Comparison of ENCODE assay signal across 18 cellular contexts in the genomic region with DNA sequence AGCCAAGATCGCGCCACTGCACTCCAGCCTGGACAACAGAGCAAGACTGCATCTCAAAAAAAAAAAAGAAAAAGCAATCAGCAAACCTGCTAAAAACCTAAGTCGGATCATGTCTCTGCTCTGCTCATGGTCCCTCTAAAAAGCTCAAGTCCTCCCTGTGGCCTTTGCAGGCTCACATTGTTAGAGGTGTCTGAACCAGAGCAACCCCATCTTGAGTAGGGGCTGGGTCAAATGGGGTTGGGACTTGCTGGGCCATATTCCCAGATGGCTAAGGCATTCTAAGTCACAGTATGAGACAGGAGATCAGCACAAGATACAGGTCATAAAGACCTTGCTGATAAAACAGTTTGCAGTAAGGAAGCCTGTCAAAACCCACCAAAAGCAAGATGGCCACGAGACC. TPM values are rescaled to one million over a fixed set of nuclear protein-coding genes. Genes with fewer than 3 reads are reported as not detected.
DNase-seq lines count a peak whose midpoint lies in the region; ATAC-seq and TF ChIP-seq lines count a peak whose summit lies in the region.
"Had no signal": no experiment of that assay in that cellular context is flagged by ENCODE, and none has a peak within 500 bp of the region (broad histone marks: within the 10 kb centered on the region; RNA-seq: fewer than 3 reads in every experiment).

No MANE protein-coding gene starts in this region.

- H4K8ac ChIP-seq in H9 (replicated peaks; ENCODE audit: insufficient read length, low read depth, low read length) (no peak overlapping the region), neuronal stem cell (ENCODE audit: low read depth, low read length) (no peak overlapping the region)

- H3T11ph ChIP-seq in H9 (ENCODE audit: low read length): no peak overlapping the region

- no peak overlapping the region for H3K4ac ChIP-seq in H9 (ENCODE audit: low read depth, low read length)
- no peak overlapping the region for H3K4ac ChIP-seq in neuronal stem cell (ENCODE audit: low read length)

- H2AK5ac ChIP-seq in H9 (ENCODE audit: insufficient read length, low read length): no peak overlapping the region
- H2AK5ac ChIP-seq in neuronal stem cell (ENCODE audit: low read depth, low read length): no peak overlapping the region

- H3K27me3 Mint-ChIP-seq in H9 (ENCODE audit: low read depth): peaks cover 7% of the 10 kb centered on the region
- peaks cover 20% of the 10 kb centered on the region for H3K27me3 Mint-ChIP-seq in glutamatergic neuron (ENCODE audit: unreplicated experiment)
- H3K27me3 Mint-ChIP-seq in CD4-positive, alpha-beta memory T cell: peaks cover 25 to 31% of the 10 kb centered on the region in 2 donors

- H4K91ac ChIP-seq in H9 (ENCODE audit: insufficient read length, low read depth, low read length) (no peak overlapping the region), neuronal stem cell (ENCODE audit: low read depth, low read length, poor library complexity) (no peak overlapping the region)

- peaks cover 16% of the 10 kb centered on the region; the same call in 1 of the 2 replicates for H3K4me1 ChIP-seq in H9 (ENCODE audit: insufficient read depth, low read length)
- H3K4me1 ChIP-seq in NT2/D1 (ENCODE audit: insufficient read depth, insufficient read length): peaks cover 5% of the 10 kb centered on the region
- H3K4me1 ChIP-seq in neuronal stem cell (ENCODE audit: control insufficient read depth in 2 of 2, insufficient read depth in 1 of 2, low read depth in 1 of 2, low read length in 2 of 2): peaks cover 17 to 22% of the 10 kb centered on the region in 2 donors
- H3K4me1 ChIP-seq in CD4-positive, alpha-beta memory T cell (ENCODE audit: insufficient read depth, low read length): peaks cover 27% of the 10 kb centered on the region
- H3K4me1 ChIP-seq: A549 had no signal

- H3K79me2 ChIP-seq in H9 (ENCODE audit: insufficient read depth, low read length): peaks cover 33% of the 10 kb centered on the region; the same call in 1 of the 2 replicates

- ATAC-seq in GM18502 (IDR thresholded peaks at IDR 0.05; ENCODE audit: poor library complexity, unreplicated experiment): no peak
- ATAC-seq: A549, GM12878 had no signal

- POLR2A ChIA-PET in CD4-positive, alpha-beta memory T cell (lab: Charles Lee; ENCODE audit: partially characterized antibody): no interaction called here

- CTCF ChIA-PET in CD4-positive, alpha-beta memory T cell (lab: Charles Lee; ENCODE audit: partially characterized antibody): no interaction called here

- TF ChIP-seq CTCF in H9 (conservative IDR thresholded peaks at IDR 0.05): no peak
- TF ChIP-seq CTCF in glutamatergic neuron (IDR thresholded peaks at IDR 0.05; ENCODE audit: partially characterized antibody, unreplicated experiment): no peak

- no peak overlapping the region for H3K27ac ChIP-seq in H9 (ENCODE audit: insufficient read length, low read depth, low read length)
- H3K27ac ChIP-seq in neuronal stem cell (replicated peaks; ENCODE audit: low read length): no peak overlapping the region
- H3K27ac ChIP-seq in CD4-positive, alpha-beta memory T cell (ENCODE audit: low read depth, low read length): no peak overlapping the region
- H3K27ac ChIP-seq: A549, HL-60, KMS-11 had no signal

- H3K23ac ChIP-seq in H9 (ENCODE audit: insufficient read length, low read depth, low read length): no peak overlapping the region
- H3K23ac ChIP-seq in neuronal stem cell (ENCODE audit: low read depth, low read length, poor library complexity): no peak overlapping the region

- no peak overlapping the region for H3K56ac ChIP-seq in H9 (ENCODE audit: insufficient read length, low read depth, low read length)

- H3K27ac Mint-ChIP-seq in H9 (peak overlapping the region; percentile 40 to 97 (median 57); a peak in 6 of 7 replicates), glutamatergic neuron (ENCODE audit: unreplicated experiment) (peak overlapping the region; percentile 22)
- no peak overlapping the region for H3K27ac Mint-ChIP-seq in CD4-positive, alpha-beta memory T cell
- H3K27ac Mint-ChIP-seq: CD4-positive, CD25-positive, alpha-beta regulatory T cell; HFFc6; IgD-negative memory B cell had no signal

- H3K4me3 ChIP-seq in NT2/D1 (ENCODE audit: insufficient read length, low read depth): no peak overlapping the region
- no peak overlapping the region for H3K4me3 ChIP-seq in neuronal stem cell (ENCODE audit: low read length in 2 of 2)
- no peak overlapping the region for H3K4me3 ChIP-seq in CD4-positive, alpha-beta memory T cell (ENCODE audit: low read length in 2 of 2)
- H3K4me3 ChIP-seq: A549, GM12878 had no signal

- no peak overlapping the region for H3K9ac ChIP-seq in H9 (ENCODE audit: extremely low read depth, insufficient read length, low read length)
- H3K9ac ChIP-seq in NT2/D1 (ENCODE audit: insufficient read length, low read depth): peak overlapping the region; percentile 21
- no peak overlapping the region for H3K9ac ChIP-seq in neuronal stem cell (ENCODE audit: low read depth, low read length, poor library complexity)
- H3K9ac ChIP-seq: KMS-11 had no signal

- H3K36me3 ChIP-seq in NT2/D1 (ENCODE audit: insufficient read depth, insufficient read length, low read length) (no peaks in the 10 kb centered on the region), neuronal stem cell (replicated peaks in 1 of 2; ENCODE audit: control insufficient read depth in 2 of 2, insufficient read depth in 2 of 2, low read length in 2 of 2) (peaks cover 0 to 14% of the 10 kb centered on the region in 2 donors)
- no peaks in the 10 kb centered on the region for H3K36me3 ChIP-seq in CD4-positive, alpha-beta memory T cell (ENCODE audit: insufficient read depth, low read length)

- no peak overlapping the region for H2BK20ac ChIP-seq in H9 (ENCODE audit: low read depth, low read length, poor library complexity, severe bottlenecking)

- H2AFZ ChIP-seq in H9 (ENCODE audit: low read length) (no peak overlapping the region), neuronal stem cell (ENCODE audit: low read length) (no peak overlapping the region)

- peaks cover 7 to 25% (median 19%) of the 10 kb centered on the region in 3 experiments; a peak in 6 of 7 replicates for H3K36me3 Mint-ChIP-seq in H9 (ENCODE audit: insufficient read depth in 1 of 3, low read depth in 3 of 3)
- no peaks in the 10 kb centered on the region for H3K36me3 Mint-ChIP-seq in glutamatergic neuron (ENCODE audit: unreplicated experiment)
- H3K36me3 Mint-ChIP-seq in CD4-positive, alpha-beta memory T cell: no peaks in the 10 kb centered on the region
- H3K36me3 Mint-ChIP-seq: CD4-positive, CD25-positive, alpha-beta regulatory T cell; IgD-negative memory B cell had no signal

- H3K14ac ChIP-seq in H9 (ENCODE audit: insufficient read depth, low read length): no peak overlapping the region
- H3K14ac ChIP-seq in neuronal stem cell (ENCODE audit: low read length): no peak overlapping the region

- no peaks in the 10 kb centered on the region; the same call in 1 of the 2 replicates for H3K27me3 ChIP-seq in H9 (ENCODE audit: insufficient read depth, low read length)
- no peaks in the 10 kb centered on the region for H3K27me3 ChIP-seq in NT2/D1 (ENCODE audit: insufficient read depth, insufficient read length)
- H3K27me3 ChIP-seq in neuronal stem cell (ENCODE audit: control insufficient read depth in 3 of 3, insufficient read depth in 3 of 3, low read depth in 1 of 3, low read length in 3 of 3): peaks cover 0 to 8% (median 0%) of the 10 kb centered on the region in 3 experiments
- no peaks in the 10 kb centered on the region for H3K27me3 ChIP-seq in CD4-positive, alpha-beta memory T cell (ENCODE audit: insufficient read depth, low read length)

- no peak overlapping the region for H4K5ac ChIP-seq in H9 (ENCODE audit: insufficient read length, low read depth, low read length)

- H3K79me1 ChIP-seq in H9 (ENCODE audit: insufficient read depth, low read depth, low read length, poor library complexity, severe bottlenecking) (no peaks in the 10 kb centered on the region), neuronal stem cell (ENCODE audit: low read depth, low read length) (no peaks in the 10 kb centered on the region)

- intact Hi-C loops in CD4-positive, alpha-beta memory T cell (cut with micrococcal nuclease): no loop called here

- H3K4me1 Mint-ChIP-seq in H9 (peaks cover 57 to 76% of the 10 kb centered on the region in 2 experiments), glutamatergic neuron (ENCODE audit: low read depth, unreplicated experiment) (peaks cover 34% of the 10 kb centered on the region)
- peaks cover 13 to 26% (median 21%) of the 10 kb centered on the region in 4 donors for H3K4me1 Mint-ChIP-seq in CD4-positive, alpha-beta memory T cell

- no peaks in the 10 kb centered on the region for H4K20me1 ChIP-seq in H9 (ENCODE audit: control insufficient read depth, insufficient read depth, insufficient read length)

- WGBS in H9 (ENCODE audit: extremely low coverage, insufficient read length, low lambda C conversion rate): no CpG with 5 or more reads among the region's 4 CpGs
- no CpG with 5 or more reads among the region's 4 CpGs for WGBS in neuronal stem cell (ENCODE audit: extremely low coverage in 2 of 2, insufficient read length in 2 of 2, insufficient replicate concordance in 1 of 2), 2 donors

- no peak overlapping the region for H3K18ac ChIP-seq in H9 (ENCODE audit: insufficient read length, low read depth, low read length)
- H3K18ac ChIP-seq in neuronal stem cell (ENCODE audit: low read length): peak overlapping the region; percentile 3

- H3K23me2 ChIP-seq in H9 (ENCODE audit: insufficient read length, low read depth, low read length, poor library complexity, severe bottlenecking): peaks cover 20% of the 10 kb centered on the region

- H3K9me3 Mint-ChIP-seq in H9 (no peaks in the 10 kb centered on the region), glutamatergic neuron (ENCODE audit: unreplicated experiment) (peaks cover 16% of the 10 kb centered on the region)
- H3K9me3 Mint-ChIP-seq in CD4-positive, alpha-beta memory T cell: peaks cover 0 to 2% (median 0%) of the 10 kb centered on the region in 8 donors
- H3K9me3 Mint-ChIP-seq: HFFc6, IgD-negative memory B cell had no signal

- H3K4me2 ChIP-seq in H9 (ENCODE audit: insufficient read depth, insufficient read length, low read length) (no peak overlapping the region), neuronal stem cell (ENCODE audit: insufficient read depth, low read length, poor library complexity, severe bottlenecking) (no peak overlapping the region)
- H3K4me2 ChIP-seq: A549, KMS-11 had no signal

- H2BK12ac ChIP-seq in H9 (ENCODE audit: insufficient read length, low read depth, low read length) (no peak overlapping the region), neuronal stem cell (ENCODE audit: low read length) (no peak overlapping the region)

- DNase-seq in H9 (no peak), NT2/D1 (ENCODE audit: low read depth, low spot score) (no peak), glutamatergic neuron (no peak), neuronal stem cell (ENCODE audit: low spot score) (no peak), NAMALWA (ENCODE audit: low spot score) (no peak)
- DNase-seq in CD4-positive, alpha-beta memory T cell: no peak
- DNase-seq: CD4-positive, CD25-positive, alpha-beta regulatory T cell; DMS79; GOT3; HCEC 1CT; HFFc6 had no signal

- H2BK5ac ChIP-seq in H9 (ENCODE audit: insufficient read length, low read length): no peak overlapping the region
- no peak overlapping the region for H2BK5ac ChIP-seq in neuronal stem cell (ENCODE audit: low read length)

- H3K9me3 ChIP-seq in H9 (ENCODE audit: control insufficient read depth, low read depth, low read length) (no peaks in the 10 kb centered on the region), NT2/D1 (ENCODE audit: insufficient read depth, low read length) (no peaks in the 10 kb centered on the region), neuronal stem cell (replicated peaks in 1 of 2; ENCODE audit: control insufficient read depth in 2 of 2, insufficient read depth in 1 of 2, low read depth in 1 of 2, low read length in 2 of 2) (no peaks in the 10 kb centered on the region)
- H3K9me3 ChIP-seq in CD4-positive, alpha-beta memory T cell (ENCODE audit: control insufficient read depth in 1 of 2, low read length in 2 of 2): no peaks in the 10 kb centered on the region
- H3K9me3 ChIP-seq: A549 had no signal

- H3K4me3 Mint-ChIP-seq in H9: peak overlapping the region in 1 of 2 experiments; percentile 59; a peak in 3 of 5 replicates
- peak overlapping the region; percentile 38 for H3K4me3 Mint-ChIP-seq in glutamatergic neuron (ENCODE audit: unreplicated experiment)
- no peak overlapping the region for H3K4me3 Mint-ChIP-seq in CD4-positive, alpha-beta memory T cell
- H3K4me3 Mint-ChIP-seq: HFFc6, IgD-negative memory B cell had no signal

- H2BK15ac ChIP-seq in H9 (ENCODE audit: low read depth, low read length) (no peak overlapping the region), neuronal stem cell (ENCODE audit: low read length) (no peak overlapping the region)

- H2BK120ac ChIP-seq in H9 (ENCODE audit: low read depth, low read length, poor library complexity, severe bottlenecking) (no peak overlapping the region), neuronal stem cell (ENCODE audit: low read depth, low read length) (no peak overlapping the region)

RNA-seq across cellular contexts. Expression of a gene that starts 3.0 kb away (rescaled TPM):
- 20.1 and 20.5 TPM in 2 replicates for total RNA-seq in H9 (2021)
- 111 TPM for total RNA-seq in glutamatergic neuron (ENCODE audit: unreplicated experiment)
- 9.5 TPM for polyA plus RNA-seq in neuronal stem cell (2013, experiment 1 of 2)
- polyA plus RNA-seq in neuronal stem cell (2013, experiment 2 of 2): 9.7 TPM
- under 1 TPM; 0.17 to 0.23 TPM for total RNA-seq in CD4-positive, alpha-beta memory T cell
- under 1 TPM in 1 of 2 donors, not detected in 1; 0.07 TPM for polyA plus RNA-seq in CD4-positive, alpha-beta memory T cell
- total RNA-seq: CD4-positive, CD25-positive, alpha-beta regulatory T cell; HFFc6 had no signal

RNA-seq across cellular contexts. Expression of a gene that starts 7.6 kb away (rescaled TPM):
- total RNA-seq in H9 (2021): 283 and 289 TPM in 2 replicates
- total RNA-seq in glutamatergic neuron (ENCODE audit: unreplicated experiment): 90.2 TPM
- polyA plus RNA-seq in neuronal stem cell (2013, experiment 1 of 2): 132 TPM
- polyA plus RNA-seq in neuronal stem cell (2013, experiment 2 of 2): 126 TPM
- total RNA-seq in CD4-positive, alpha-beta memory T cell: 10 to 100 TPM; 20.7 to 22.7 TPM
- 10 to 100 TPM; 51.5 to 55.1 TPM for polyA plus RNA-seq in CD4-positive, alpha-beta memory T cell

RNA-seq across cellular contexts. Expression of a gene that starts 24.5 kb away (rescaled TPM):
- total RNA-seq in H9 (2021) (0.94 and 1.1 TPM in 2 replicates), glutamatergic neuron (ENCODE audit: unreplicated experiment) (1.3 TPM)
- polyA plus RNA-seq in neuronal stem cell (2013, experiment 1 of 2): 1.4 TPM
- polyA plus RNA-seq in neuronal stem cell (2013, experiment 2 of 2): 1.5 TPM
- 1 to 10 TPM; 3.2 to 4.3 TPM for total RNA-seq in CD4-positive, alpha-beta memory T cell
- polyA plus RNA-seq in CD4-positive, alpha-beta memory T cell: 10 to 100 TPM in 1 of 2 donors, 1 to 10 TPM in 1; 9.0 to 12.1 TPM
- total RNA-seq: G401 had no signal

RNA-seq across cellular contexts. Expression of a gene that starts 33.8 kb away (rescaled TPM):
- total RNA-seq in H9 (2021): 21.4 and 24.5 TPM in 2 replicates
- total RNA-seq in glutamatergic neuron (ENCODE audit: unreplicated experiment): 51.7 TPM
- 16.4 TPM for polyA plus RNA-seq in neuronal stem cell (2013, experiment 1 of 2)
- polyA plus RNA-seq in neuronal stem cell (2013, experiment 2 of 2): 16.6 TPM
- total RNA-seq in CD4-positive, alpha-beta memory T cell: 10 to 100 TPM; 56.7 to 56.9 TPM
- polyA plus RNA-seq in CD4-positive, alpha-beta memory T cell: 10 to 100 TPM in 1 of 2 donors, 1 to 10 TPM in 1; 10.0 to 11.0 TPM

RNA-seq across cellular contexts. Expression of a gene that starts 34.3 kb away (rescaled TPM):
- total RNA-seq in H9 (2021): 28.9 and 30.6 TPM in 2 replicates
- total RNA-seq in glutamatergic neuron (ENCODE audit: unreplicated experiment): 22.2 TPM
- 7.1 TPM for polyA plus RNA-seq in neuronal stem cell (2013, experiment 1 of 2)
- 7.2 TPM for polyA plus RNA-seq in neuronal stem cell (2013, experiment 2 of 2)
- 1 to 10 TPM; 4.4 to 5.1 TPM for total RNA-seq in CD4-positive, alpha-beta memory T cell
- polyA plus RNA-seq in CD4-positive, alpha-beta memory T cell: 1 to 10 TPM; 4.1 to 7.5 TPM

Comparison
In these comparisons a context has a peak if more than half of its experiments do, and no peak if none do; other contexts are left out.
1. H3K27ac Mint-ChIP-seq: peak in H9 (3 of 3) and glutamatergic neuron (single experiment); none in CD4-positive, alpha-beta memory T cell (0 of 7).
2. RNA of a gene that starts 3.0 kb away (total RNA-seq): 111 TPM in glutamatergic neuron (single experiment) and 20.1 to 20.5 TPM in H9; 0.17 to 0.23 TPM in CD4-positive, alpha-beta memory T cell; every median in the first group is over 10 times any median in the second.